9 cellular contexts compared by ENCODE assay signal in the genomic region with DNA sequence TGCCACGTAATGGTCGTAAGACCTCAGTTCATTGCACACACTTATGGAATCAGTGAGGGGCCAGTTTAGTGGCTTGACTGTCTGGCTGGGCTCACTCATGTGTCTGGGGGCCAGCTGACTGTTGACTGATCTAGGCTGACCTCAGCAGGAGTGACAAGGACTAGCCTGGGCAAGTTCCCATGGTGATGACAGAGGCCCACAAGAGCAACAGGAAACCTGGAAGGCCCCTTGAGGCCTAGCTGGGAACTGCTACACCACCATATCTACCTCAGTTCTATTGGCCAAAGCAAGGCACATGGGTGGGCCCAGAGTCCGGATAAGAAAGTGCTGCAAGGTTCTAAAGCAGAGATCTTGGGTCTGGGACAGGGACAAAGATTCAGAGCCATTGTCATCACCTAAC. TPM values are rescaled to one million over a fixed set of nuclear protein-coding genes. Genes with fewer than 3 reads are reported as not detected.
DNase-seq lines count a peak whose midpoint lies in the region; ATAC-seq and TF ChIP-seq lines count a peak whose summit lies in the region.
"Had no signal": no experiment of that assay in that cellular context is flagged by ENCODE, and none has a peak within 500 bp of the region (broad histone marks: within the 10 kb centered on the region; RNA-seq: fewer than 3 reads in every experiment).

No MANE protein-coding gene starts in this region.

- H3K4me1 ChIP-seq in Karpas-422 (ENCODE audit: low read length) (no peaks in the 10 kb centered on the region), ovary (ENCODE audit: insufficient read depth) (no peaks in the 10 kb centered on the region)
- H3K4me1 ChIP-seq in CD8-positive, alpha-beta T cell (ENCODE audit: insufficient read depth, low read length), result no peaks in the 10 kb centered on the region

- H4K20me1 ChIP-seq in Karpas-422 (ENCODE audit: insufficient read depth, low read depth, low read length), result no peaks in the 10 kb centered on the region; the same call in 1 of the 2 replicates

- no peak overlapping the region for H3K27ac ChIP-seq in Karpas-422 (ENCODE audit: low read length)
- H3K27ac ChIP-seq in WERI-Rb-1, result peak overlapping the region; percentile 60
- H3K27ac ChIP-seq in ovary, result no peak overlapping the region
- no peak overlapping the region for H3K27ac ChIP-seq in CD8-positive, alpha-beta T cell (ENCODE audit: low read depth, low read length)

- H3K79me2 ChIP-seq in Karpas-422 (ENCODE audit: low read length), result no peaks in the 10 kb centered on the region

- H3K4me3 ChIP-seq in Karpas-422 (ENCODE audit: low read length) (no peak overlapping the region), WERI-Rb-1 (ENCODE audit: low read depth, low read length) (no peak overlapping the region), ovary (no peak overlapping the region)
- H3K4me3 ChIP-seq in CD8-positive, alpha-beta T cell (ENCODE audit: low read depth, low read length), result no peak overlapping the region

- H2AFZ ChIP-seq in Karpas-422 (ENCODE audit: low read length), result no peak overlapping the region

- no peaks in the 10 kb centered on the region for H3K9me3 Mint-ChIP-seq in CD8-positive, alpha-beta T cell
- H3K9me3 Mint-ChIP-seq: T-helper 1 cell treated with Interleukin-12 subunit alpha and Interleukin-12 subunit beta and Interleukin-4 antibody, amounts not matched to agents 30 μg/mL and 1 μg/mL, for 36 hours had no signal

- 94 to 100% (median 97%) methylated on average over 3 of the region's 3 CpGs for WGBS in ovary, 3 donors

- no peak overlapping the region for H3K4me3 Mint-ChIP-seq in CD8-positive, alpha-beta T cell
- H3K4me3 Mint-ChIP-seq: T-helper 1 cell treated with Interleukin-12 subunit alpha and Interleukin-12 subunit beta and Interleukin-4 antibody, amounts not matched to agents 30 μg/mL and 1 μg/mL, for 36 hours had no signal

- DNase-seq in DMS 273 treated with DMSO at 0.1 percent for 48 hours (lab: John Stamatoyannopoulos, UW), result peak; percentile 10
- DNase-seq in Karpas-422, result peak; percentile 66
- DNase-seq in WERI-Rb-1, result peak; percentile 90
- DNase-seq in left colon, result no peak
- no peak for DNase-seq in NK-92 (lab: John Stamatoyannopoulos, UW; ENCODE audit: unreplicated experiment)
- no peak for DNase-seq in ovary
- DNase-seq in CD8-positive, alpha-beta T cell, result no peak

- no peaks in the 10 kb centered on the region for H3K9me3 ChIP-seq in Karpas-422 (ENCODE audit: low read length)
- peaks cover 5% of the 10 kb centered on the region for H3K9me3 ChIP-seq in WERI-Rb-1 (ENCODE audit: severe bottlenecking)
- no peaks in the 10 kb centered on the region for H3K9me3 ChIP-seq in ovary
- no peaks in the 10 kb centered on the region for H3K9me3 ChIP-seq in CD8-positive, alpha-beta T cell (ENCODE audit: low read length)

- ATAC-seq in GM19351 (IDR thresholded peaks at IDR 0.05; ENCODE audit: unreplicated experiment) (peak; percentile 77), left colon (peak; percentile 52)
- no peak for ATAC-seq in CD8-positive, alpha-beta T cell

- POLR2A ChIA-PET in CD8-positive, alpha-beta T cell (lab: Charles Lee), result no interaction called here

- H3K36me3 ChIP-seq in Karpas-422 (ENCODE audit: insufficient read depth, low read length), result no peaks in the 10 kb centered on the region
- H3K36me3 ChIP-seq in WERI-Rb-1, result no peaks in the 10 kb centered on the region; the same call in 1 of the 2 replicates
- H3K36me3 ChIP-seq in ovary, result no peaks in the 10 kb centered on the region
- no peaks in the 10 kb centered on the region for H3K36me3 ChIP-seq in CD8-positive, alpha-beta T cell (ENCODE audit: insufficient read depth, low read length)

- no peak overlapping the region for H3K27ac Mint-ChIP-seq in CD8-positive, alpha-beta T cell
- H3K27ac Mint-ChIP-seq: T-helper 1 cell treated with Interleukin-12 subunit alpha and Interleukin-12 subunit beta and Interleukin-4 antibody, amounts not matched to agents 30 μg/mL and 1 μg/mL, for 36 hours had no signal

- H3K27me3 Mint-ChIP-seq in CD8-positive, alpha-beta T cell (ENCODE audit: low read depth), result peaks cover 7% of the 10 kb centered on the region

- TF ChIP-seq EP300 in ovary (IDR thresholded peaks at IDR 0.05), result no peak

- intact Hi-C loops in left colon (cut with DNase I, micrococcal nuclease), result no loop called here
- intact Hi-C loops in ovary (cut with DNase I), result no loop called here
- intact Hi-C loops in CD8-positive, alpha-beta T cell (cut with DNase I, micrococcal nuclease), result no loop called here

- H3K4me2 ChIP-seq in Karpas-422 (ENCODE audit: low read depth, low read length, poor library complexity, severe bottlenecking), result no peak overlapping the region

- no peaks in the 10 kb centered on the region for H3K27me3 ChIP-seq in Karpas-422 (ENCODE audit: low read length)
- no peaks in the 10 kb centered on the region for H3K27me3 ChIP-seq in WERI-Rb-1 (ENCODE audit: insufficient read depth, low read depth, severe bottlenecking)
- no peaks in the 10 kb centered on the region for H3K27me3 ChIP-seq in ovary
- no peaks in the 10 kb centered on the region for H3K27me3 ChIP-seq in CD8-positive, alpha-beta T cell (ENCODE audit: insufficient read depth, low read length)

- no peaks in the 10 kb centered on the region for H3K36me3 Mint-ChIP-seq in CD8-positive, alpha-beta T cell

- peak; percentile 73 for TF ChIP-seq CTCF in WERI-Rb-1 (IDR thresholded peaks at IDR 0.05; ENCODE audit: low read depth, low read length)
- no peak for TF ChIP-seq CTCF in ovary (IDR thresholded peaks at IDR 0.05)
- TF ChIP-seq CTCF in CD8-positive, alpha-beta T cell (IDR thresholded peaks at IDR 0.05), result no peak

- no peak for TF ChIP-seq POLR2A in ovary (IDR thresholded peaks at IDR 0.05)

- H3K9ac ChIP-seq in Karpas-422 (ENCODE audit: low read length), result no peak overlapping the region

- H3K9me2 ChIP-seq in Karpas-422 (replicated peaks; ENCODE audit: insufficient read depth, low read length), result no peaks in the 10 kb centered on the region

- CTCF ChIA-PET in CD8-positive, alpha-beta T cell (lab: Charles Lee), result no interaction called here

- no peaks in the 10 kb centered on the region for H3K4me1 Mint-ChIP-seq in CD8-positive, alpha-beta T cell (ENCODE audit: low read depth)

RNA-seq across cellular contexts. Expression of a gene that starts 21.3 kb away (rescaled TPM):
- not detected in 2 replicates for total RNA-seq in Karpas-422 (2014; rRNA removed; shearing (Covaris generic); ENCODE audit: low replicate concordance)
- total RNA-seq in left colon (10 to 100 TPM; 46.2 to 51.0 TPM), ovary (1 to 10 TPM; 1.1 to 8.7 (median 4.0) TPM)
- polyA plus RNA-seq in ovary, result 1 to 10 TPM in 1 of 2 donors, under 1 TPM in 1; 0.72 to 3.0 TPM
- total RNA-seq in CD8-positive, alpha-beta T cell, result not detected

Comparison
In these comparisons a context has a peak if more than half of its experiments do, and no peak if none do; other contexts are left out.
1. DNase-seq: peak in DMS 273 treated with DMSO at 0.1 percent for 48 hours (single experiment), Karpas-422 (single experiment) and WERI-Rb-1 (single experiment); none in left colon (0 of 2), NK-92 (single experiment), ovary (0 of 5) and CD8-positive, alpha-beta T cell (0 of 7).
2. RNA of a gene that starts 21.3 kb away (total RNA-seq): 46.2 to 51.0 TPM in left colon; 1.1 to 8.7 TPM in ovary, not detected in Karpas-422 and not detected in CD8-positive, alpha-beta T cell; every median in the first group is over 4 times any median in the second.